20 cellular contexts compared by ENCODE assay signal in the genomic region with DNA sequence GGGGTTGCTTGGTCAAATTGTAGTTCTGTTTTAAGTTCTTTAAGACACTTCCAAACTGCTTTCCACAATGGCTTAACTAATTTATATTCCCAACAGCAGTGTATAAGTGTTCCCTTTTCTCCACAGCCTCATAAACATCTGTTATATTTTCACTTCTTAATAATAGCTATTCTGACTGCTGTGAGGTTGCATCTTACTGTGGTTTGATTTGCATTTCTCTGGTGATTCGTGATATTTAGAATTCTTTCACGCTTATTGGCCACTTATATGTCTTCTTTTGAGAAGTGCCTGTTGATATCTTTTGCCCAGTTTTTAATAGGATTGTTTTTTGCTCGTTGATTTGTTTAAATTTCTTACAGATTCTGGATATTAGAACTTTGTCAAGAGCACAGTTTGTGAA.
DNase-seq lines count a peak whose midpoint lies in the region; ATAC-seq, FAIRE-seq and TF ChIP-seq lines count a peak whose summit lies in the region.
"Had no signal": no experiment of that assay in that cellular context is flagged by ENCODE, and none has a peak within 500 bp of the region (broad histone marks: within the 10 kb centered on the region; RNA-seq: fewer than 3 reads in every experiment).

No MANE protein-coding gene starts in this region.

- WGBS in GM12878 (ENCODE audit: insufficient coverage, insufficient replicate concordance, low lambda C conversion rate, missing lambda C conversion rate), result 0% methylated on average over 3 of the region's 3 CpGs
- 77 to 80% methylated on average over 3 of the region's 3 CpGs for WGBS in testis, 2 donors

- in situ Hi-C loops in GM12878 (cut with MboI), result no loop called here

- H3K36me3 ChIP-seq in GM12878 (ENCODE audit: control insufficient read depth in 2 of 2, insufficient read depth in 2 of 2, low read length in 1 of 2) (no peaks in the 10 kb centered on the region), testis (ENCODE audit: low read depth, missing control alignments) (no peaks in the 10 kb centered on the region)
- H3K36me3 ChIP-seq: BLaER1 treated with 17β-estradiol and CSF1 and Interleukin-3, amounts not matched to agents 10 nM and 100 nM had no signal

- H3K4me1 ChIP-seq in GM12878 (ENCODE audit: control insufficient read depth, insufficient read depth, low read length) (no peaks in the 10 kb centered on the region), testis (no peaks in the 10 kb centered on the region)
- H3K4me1 ChIP-seq: A549; BLaER1 treated with 17β-estradiol and CSF1 and Interleukin-3, amounts not matched to agents 10 nM and 100 nM had no signal

- ATAC-seq in GM18498 (IDR thresholded peaks at IDR 0.05; ENCODE audit: unreplicated experiment) (peak; percentile 43), GM19025 (IDR thresholded peaks at IDR 0.05; ENCODE audit: low read depth, unreplicated experiment) (peak; percentile 72), HG02798 (IDR thresholded peaks at IDR 0.05; ENCODE audit: poor library complexity, unreplicated experiment) (peak; percentile 71), GM12878 (peak; percentile 52; the same call in 2 of the 3 replicates)
- ATAC-seq: A549; CD8-positive, alpha-beta T cell; K562 had no signal

- FAIRE-seq in GM12878 (lab: Jason Lieb, UNC), result no peak
- FAIRE-seq: H1, HTR-8/SVneo, K562 had no signal

- SMC1A ChIA-PET in GM12878 (lab: Charles Lee; ENCODE audit: uncharacterized antibody, unreplicated experiment), result interaction anchor here (0.8 kb wide), 1 partner anchor 11 kb away, joined by 3 read pairs; no protein-coding TSS in a partner anchor

- TF ChIP-seq POLR2A in GM12878 (IDR thresholded peaks at IDR 0.05; ENCODE audit: low read depth, low read length) (no peak), testis (IDR thresholded peaks at IDR 0.05) (no peak)

- H3K27me3 ChIP-seq in GM12878 (replicated peaks in 1 of 2; ENCODE audit: control insufficient read depth in 2 of 2, insufficient read depth in 2 of 2, low read length in 1 of 2) (no peaks in the 10 kb centered on the region), testis (no peaks in the 10 kb centered on the region)

- TF ChIP-seq CTCF in GM12878 (IDR thresholded peaks at IDR 0.05 in 2 of 3, conservative IDR thresholded peaks at IDR 0.05 in 1 of 3; ENCODE audit: control insufficient read depth in 2 of 3, extremely low read depth in 1 of 3, insufficient read depth in 1 of 3, low read depth in 3 of 3, low read length in 3 of 3) (no peak), testis (IDR thresholded peaks at IDR 0.05) (no peak)

- TF ChIP-seq RAD21 in GM12878 (IDR thresholded peaks at IDR 0.05; ENCODE audit: insufficient read depth, low read depth, low read length), result no peak

- POLR2A ChIA-PET in GM12878 (lab: Charles Lee), result no interaction called here

- no peaks in the 10 kb centered on the region for H3K79me2 ChIP-seq in GM12878 (ENCODE audit: control insufficient read depth, insufficient read depth, low read length)

- H3K27ac ChIP-seq in GM12878 (ENCODE audit: control insufficient read depth, insufficient read depth), result no peak overlapping the region
- H3K27ac ChIP-seq in testis, result no peak overlapping the region
- H3K27ac ChIP-seq: 22Rv1; A549; BLaER1 treated with 17β-estradiol and CSF1 and Interleukin-3, amounts not matched to agents 10 nM and 100 nM had no signal

- no peak overlapping the region for H3K4me2 ChIP-seq in GM12878 (ENCODE audit: control insufficient read depth, insufficient read depth)
- H3K4me2 ChIP-seq: A549; BLaER1 treated with 17β-estradiol and CSF1 and Interleukin-3, amounts not matched to agents 10 nM and 100 nM had no signal

- TF ChIP-seq EP300 in GM12878 (IDR thresholded peaks at IDR 0.05; ENCODE audit: borderline replicate concordance in 1 of 2, control insufficient read depth in 1 of 2, low read depth in 2 of 2, low read length in 2 of 2), result no peak

- intact Hi-C loops in GM12878 (cut with micrococcal nuclease; ENCODE audit: unreplicated experiment), result no loop called here
- intact Hi-C loops in testis (cut with DNase I; ENCODE audit: low total_unique reads), result no loop called here

- no peaks in the 10 kb centered on the region for H3K9me3 ChIP-seq in GM12878 (replicated peaks; ENCODE audit: control insufficient read depth, insufficient read depth, low read length)
- H3K9me3 ChIP-seq in testis, result no peaks in the 10 kb centered on the region
- H3K9me3 ChIP-seq: A549; BLaER1 treated with 17β-estradiol and CSF1 and Interleukin-3, amounts not matched to agents 10 nM and 100 nM had no signal

- no peaks in the 10 kb centered on the region for H4K20me1 ChIP-seq in GM12878 (ENCODE audit: control insufficient read depth, insufficient read depth)

- H2AFZ ChIP-seq in GM12878 (ENCODE audit: control insufficient read depth, low read depth, low read length), result no peak overlapping the region

- no TSS peak for BruUV-seq in GM12878 (replicated peaks; lab: Mats Ljungman, UMichigan)

- RAD21 ChIA-PET in GM12878 (lab: Charles Lee; ENCODE audit: unreplicated experiment), result no interaction called here

- H3K4me3 ChIP-seq in GM12878 (no peak overlapping the region), testis (no peak overlapping the region)
- H3K4me3 ChIP-seq: A549; BLaER1 treated with 17β-estradiol and CSF1 and Interleukin-3, amounts not matched to agents 10 nM and 100 nM; K562 had no signal

- DNase-seq in GM12878 (ENCODE audit: low read depth, low spot score) (no peak), inferior parietal cortex (ENCODE audit: extremely low spot score) (no peak), NCI-H1417 (lab: John Stamatoyannopoulos, UW) (no peak), testis (no peak), AG08396 (ENCODE audit: low spot score) (no peak)
- DNase-seq: Calu3; CD8-positive, alpha-beta T cell; DMS79 treated with DMSO at 0.1 percent for 48 hours; GF-D8; H9; IMR-90 had no signal

- CTCF ChIA-PET in GM12878 (lab: Yijun Ruan, JAX), result interaction anchor here (0.9 to 1.6 kb wide), 2 partner anchors 11 kb away, joined by 3 to 4 read pairs; no protein-coding TSS in a partner anchor

- H3K9ac ChIP-seq in GM12878 (ENCODE audit: control insufficient read depth, insufficient read depth, low read length), result no peak overlapping the region
- H3K9ac ChIP-seq: BLaER1 treated with 17β-estradiol and CSF1 and Interleukin-3, amounts not matched to agents 10 nM and 100 nM had no signal

TF ChIP-seq in GM12878, 131 proteins besides CTCF, POLR2A, EP300 and RAD21:
- no peak for TF ChIP-seq JUND (IDR thresholded peaks at IDR 0.05; ENCODE audit: low read depth, low read length)
- TF ChIP-seq, protein P1, sequence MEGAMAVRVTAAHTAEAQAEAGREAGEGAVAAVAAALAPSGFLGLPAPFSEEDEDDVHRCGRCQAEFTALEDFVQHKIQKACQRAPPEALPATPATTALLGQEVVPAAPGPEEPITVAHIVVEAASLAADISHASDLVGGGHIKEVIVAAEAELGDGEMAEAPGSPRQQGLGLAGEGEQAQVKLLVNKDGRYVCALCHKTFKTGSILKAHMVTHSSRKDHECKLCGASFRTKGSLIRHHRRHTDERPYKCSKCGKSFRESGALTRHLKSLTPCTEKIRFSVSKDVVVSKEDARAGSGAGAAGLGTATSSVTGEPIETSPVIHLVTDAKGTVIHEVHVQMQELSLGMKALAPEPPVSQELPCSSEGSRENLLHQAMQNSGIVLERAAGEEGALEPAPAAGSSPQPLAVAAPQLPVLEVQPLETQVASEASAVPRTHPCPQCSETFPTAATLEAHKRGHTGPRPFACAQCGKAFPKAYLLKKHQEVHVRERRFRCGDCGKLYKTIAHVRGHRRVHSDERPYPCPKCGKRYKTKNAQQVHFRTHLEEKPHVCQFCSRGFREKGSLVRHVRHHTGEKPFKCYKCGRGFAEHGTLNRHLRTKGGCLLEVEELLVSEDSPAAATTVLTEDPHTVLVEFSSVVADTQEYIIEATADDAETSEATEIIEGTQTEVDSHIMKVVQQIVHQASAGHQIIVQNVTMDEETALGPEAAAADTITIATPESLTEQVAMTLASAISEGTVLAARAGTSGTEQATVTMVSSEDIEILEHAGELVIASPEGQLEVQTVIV (IDR thresholded peaks at IDR 0.05; ENCODE audit: borderline replicate concordance, partially characterized antibody), result no peak
- TF ChIP-seq NR2F1 (conservative IDR thresholded peaks at IDR 0.05), result no peak
- TF ChIP-seq, protein P2, sequence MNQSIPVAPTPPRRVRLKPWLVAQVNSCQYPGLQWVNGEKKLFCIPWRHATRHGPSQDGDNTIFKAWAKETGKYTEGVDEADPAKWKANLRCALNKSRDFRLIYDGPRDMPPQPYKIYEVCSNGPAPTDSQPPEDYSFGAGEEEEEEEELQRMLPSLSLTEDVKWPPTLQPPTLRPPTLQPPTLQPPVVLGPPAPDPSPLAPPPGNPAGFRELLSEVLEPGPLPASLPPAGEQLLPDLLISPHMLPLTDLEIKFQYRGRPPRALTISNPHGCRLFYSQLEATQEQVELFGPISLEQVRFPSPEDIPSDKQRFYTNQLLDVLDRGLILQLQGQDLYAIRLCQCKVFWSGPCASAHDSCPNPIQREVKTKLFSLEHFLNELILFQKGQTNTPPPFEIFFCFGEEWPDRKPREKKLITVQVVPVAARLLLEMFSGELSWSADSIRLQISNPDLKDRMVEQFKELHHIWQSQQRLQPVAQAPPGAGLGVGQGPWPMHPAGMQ (IDR thresholded peaks at IDR 0.05; ENCODE audit: borderline replicate concordance), result no peak
